In the genomic region with DNA sequence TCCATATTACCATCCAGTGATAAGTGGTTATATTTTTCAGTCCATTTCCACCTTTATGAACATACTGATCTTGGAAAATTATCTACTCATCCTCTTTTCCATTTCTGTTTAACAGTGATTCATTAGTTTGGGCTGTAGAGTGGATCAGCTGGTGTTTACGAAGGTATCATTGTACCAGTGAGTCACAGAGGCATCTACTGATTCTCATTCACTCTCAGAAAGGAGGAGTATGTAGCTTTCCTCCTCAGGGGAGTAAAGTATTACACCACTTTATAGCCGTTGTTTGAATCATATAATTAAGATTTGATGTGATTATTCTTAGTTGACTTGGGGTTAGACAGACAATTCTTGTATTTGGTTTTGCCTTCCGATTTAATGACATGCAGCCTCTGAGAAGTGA, we compare ENCODE assay signal across 1 cellular context.
TF ChIP-seq lines count a peak whose summit lies in the region.

No MANE protein-coding gene starts in this region.

TF ChIP-seq in IMR-90, 13 proteins besides CTCF, POLR2A, EP300 and RAD21:
- no peak for TF ChIP-seq MAFK (IDR thresholded peaks at IDR 0.05; ENCODE audit: low read depth, low read length)
- no peak for TF ChIP-seq MXI1 (IDR thresholded peaks at IDR 0.05; ENCODE audit: borderline replicate concordance, low read depth, low read length)
- TF ChIP-seq CHD1 (IDR thresholded peaks at IDR 0.05; ENCODE audit: low read depth, low read length): no peak
- peak; percentile 26; the same call in 1 of the 2 replicates for TF ChIP-seq BHLHE40 (IDR thresholded peaks at IDR 0.05; ENCODE audit: low read depth, low read length)
- peak; percentile 85 for TF ChIP-seq FOS (IDR thresholded peaks at IDR 0.05; ENCODE audit: low read depth, low read length)
- no peak for TF ChIP-seq RCOR1 (IDR thresholded peaks at IDR 0.05; ENCODE audit: insufficient replicate concordance, low read length)
- TF ChIP-seq MAZ (IDR thresholded peaks at IDR 0.05; ENCODE audit: borderline replicate concordance, low read depth, low read length): no peak
- TF ChIP-seq, protein P1, sequence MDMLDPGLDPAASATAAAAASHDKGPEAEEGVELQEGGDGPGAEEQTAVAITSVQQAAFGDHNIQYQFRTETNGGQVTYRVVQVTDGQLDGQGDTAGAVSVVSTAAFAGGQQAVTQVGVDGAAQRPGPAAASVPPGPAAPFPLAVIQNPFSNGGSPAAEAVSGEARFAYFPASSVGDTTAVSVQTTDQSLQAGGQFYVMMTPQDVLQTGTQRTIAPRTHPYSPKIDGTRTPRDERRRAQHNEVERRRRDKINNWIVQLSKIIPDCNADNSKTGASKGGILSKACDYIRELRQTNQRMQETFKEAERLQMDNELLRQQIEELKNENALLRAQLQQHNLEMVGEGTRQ (IDR thresholded peaks at IDR 0.05; ENCODE audit: low read depth, low read length): peak; percentile 57; the same call in 1 of the 2 replicates
- TF ChIP-seq NFE2L2 (IDR thresholded peaks at IDR 0.05; ENCODE audit: low read depth, low read length): no peak
- no peak for TF ChIP-seq RFX5 (IDR thresholded peaks at IDR 0.05; ENCODE audit: low read depth, low read length)
TF ChIP-seq in IMR-90: peak in this region for 3.
